23 cellular contexts compared by ENCODE assay signal in the genomic region with DNA sequence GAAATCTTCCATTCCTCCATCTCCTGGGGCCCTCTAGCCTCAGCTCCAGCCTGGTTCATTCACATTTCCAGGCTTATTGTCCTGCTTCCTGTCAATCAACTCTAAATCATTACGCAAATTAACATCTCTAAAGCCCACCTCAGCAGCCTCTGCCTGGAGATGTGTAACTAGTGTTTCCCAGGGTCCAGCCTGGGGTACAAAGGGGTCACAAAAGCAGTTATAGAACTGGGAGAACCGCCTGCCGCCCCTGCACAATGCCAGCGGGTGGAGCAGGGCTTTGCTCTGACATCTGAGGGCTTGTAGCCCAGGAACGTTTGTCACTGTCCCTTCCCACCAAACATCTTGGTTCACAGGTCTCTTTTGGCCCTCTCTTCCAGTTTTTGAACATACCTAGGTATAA.
DNase-seq lines count a peak whose midpoint lies in the region; ATAC-seq, FAIRE-seq and TF ChIP-seq lines count a peak whose summit lies in the region.
"Had no signal": no experiment of that assay in that cellular context is flagged by ENCODE, and none has a peak within 500 bp of the region (broad histone marks: within the 10 kb centered on the region; RNA-seq: fewer than 3 reads in every experiment).

No MANE protein-coding gene starts in this region.

- no peak overlapping the region; the same call in 2 of the 3 replicates for H3K4me3 Mint-ChIP-seq in GM23338
- H3K4me3 Mint-ChIP-seq in neural progenitor cell = peak overlapping the region; percentile 52
- H3K4me3 Mint-ChIP-seq in activated CD4-positive, alpha-beta memory T cell treated with anti-CD3 and anti-CD28 coated beads, Interleukin-2, amount 10 ng/mL, durations not matched to agents 7 days and 5 days = no peak overlapping the region
- H3K4me3 Mint-ChIP-seq: CD8-positive, alpha-beta memory T cell had no signal

- no peak for FAIRE-seq in K562 (lab: Jason Lieb, UNC)

- no peak for DNase-seq in GM23338 (ENCODE audit: low spot score)
- no peak for DNase-seq in K562 (ENCODE audit: extremely low read depth in 1 of 4, low spot score in 3 of 4)
- peak; percentile 70 for DNase-seq in neural progenitor cell (ENCODE audit: low spot score)
- DNase-seq in activated CD4-positive, alpha-beta memory T cell treated with anti-CD3 and anti-CD28 coated beads, Interleukin-2, amount 10 ng/mL, durations not matched to agents 7 days and 5 days = no peak
- no peak for DNase-seq in G401 (ENCODE audit: low spot score)
- no peak for DNase-seq in NCI-H1417 treated with DMSO at 0.1 percent for 48 hours (lab: John Stamatoyannopoulos, UW)
- DNase-seq: ACHN; Calu3; CD8-positive, alpha-beta memory T cell; DMS53; H7; KG1; NCI-H1092 treated with DMSO at 0.1 percent for 48 hours; NCI-H146; NCI-H2029; NCI-H226; NCI-H510A treated with DMSO at 0.1 percent for 48 hours; NCI-H748 treated with DMSO at 0.1 percent for 48 hours; Peyer's patch had no signal

- no peak overlapping the region for H3K9ac ChIP-seq in K562 (ENCODE audit: insufficient read depth in 1 of 2, low read depth in 2 of 2, low read length in 2 of 2)
- no peak overlapping the region for H3K9ac ChIP-seq in neural progenitor cell

- H3K4me1 Mint-ChIP-seq in GM23338 = peaks cover 55% of the 10 kb centered on the region
- H3K4me1 Mint-ChIP-seq in neural progenitor cell = peaks cover 49% of the 10 kb centered on the region
- H3K4me1 Mint-ChIP-seq in activated CD4-positive, alpha-beta memory T cell treated with anti-CD3 and anti-CD28 coated beads, Interleukin-2, amount 10 ng/mL, durations not matched to agents 7 days and 5 days = no peaks in the 10 kb centered on the region
- H3K4me1 Mint-ChIP-seq: CD8-positive, alpha-beta memory T cell had no signal

- TF ChIP-seq POLR2A in K562 (conservative IDR thresholded peaks at IDR 0.05) = no peak

- H3F3A ChIP-seq in GM23338 (replicated peaks; ENCODE audit: low read depth) (no peaks in the 10 kb centered on the region; the same call in 1 of the 2 replicates), neural progenitor cell (ENCODE audit: low read depth) (peaks cover 15% of the 10 kb centered on the region)

- intact Hi-C loops in K562 (cut with micrococcal nuclease) = no loop called here

- in situ Hi-C loops in K562 (cut with MboI) (loop anchor here (5.0 kb wide), 1 partner anchor 96 kb away; no protein-coding TSS in a partner anchor), G401 (cut with HindIII; ENCODE audit: low sequenced_read_pairs) (no loop called here)

- H3K9me1 ChIP-seq in K562 (ENCODE audit: control insufficient read depth, insufficient read depth, low read length) = no peaks in the 10 kb centered on the region

- H3K9me3 ChIP-seq in K562 (replicated peaks; ENCODE audit: control insufficient read depth, insufficient read depth, low read depth, low read length) = no peaks in the 10 kb centered on the region
- no peaks in the 10 kb centered on the region for H3K9me3 ChIP-seq in neural progenitor cell (ENCODE audit: low read depth)
- H3K9me3 ChIP-seq: Peyer's patch had no signal

- H3K4me1 ChIP-seq in GM23338 (ENCODE audit: insufficient read depth) = peaks cover 35% of the 10 kb centered on the region
- no peaks in the 10 kb centered on the region for H3K4me1 ChIP-seq in K562 (replicated peaks in 1 of 2; ENCODE audit: control insufficient read depth in 2 of 2, insufficient read depth in 2 of 2, low read length in 2 of 2)
- peaks cover 45% of the 10 kb centered on the region for H3K4me1 ChIP-seq in neural progenitor cell
- H3K4me1 ChIP-seq: Peyer's patch had no signal

- no peak overlapping the region; the same call in 1 of the 2 replicates for H3K27ac ChIP-seq in GM23338 (ENCODE audit: low read depth)
- H3K27ac ChIP-seq in K562 (ENCODE audit: extremely low read depth, low read depth, low read length) = no peak overlapping the region
- peak overlapping the region; percentile 68 for H3K27ac ChIP-seq in neural progenitor cell
- H3K27ac ChIP-seq: C4-2B, HL-60, Peyer's patch had no signal

- peak overlapping the region; percentile 66; the same call in 1 of the 2 replicates for H2AFZ ChIP-seq in GM23338
- no peak overlapping the region for H2AFZ ChIP-seq in K562 (ENCODE audit: low read depth, low read length)
- peak overlapping the region; percentile 3 for H2AFZ ChIP-seq in neural progenitor cell (replicated peaks)

- TF ChIP-seq CTCF in GM23338 (conservative IDR thresholded peaks at IDR 0.05; ENCODE audit: low read depth in 2 of 2) (no peak), K562 (IDR thresholded peaks at IDR 0.05 in 2 of 3, conservative IDR thresholded peaks at IDR 0.05 in 1 of 3; ENCODE audit: insufficient read depth in 2 of 3, low read depth in 1 of 3, low read length in 3 of 3) (no peak), neural progenitor cell (IDR thresholded peaks at IDR 0.05) (no peak)

- ATAC-seq in GM23338 (peak; percentile 14), K562 (no peak), HG02623 (IDR thresholded peaks at IDR 0.05; ENCODE audit: unreplicated experiment) (no peak)
- ATAC-seq: SK-N-SH treated with all-trans-retinoic acid at 6 μM for 48 hours had no signal

- WGBS in K562 (ENCODE audit: insufficient coverage, low coverage, missing lambda C conversion rate) = 4% methylated on average over 5 of the region's 5 CpGs

- TF ChIP-seq EP300 in K562 (IDR thresholded peaks at IDR 0.05; ENCODE audit: low read length) = no peak

- TF ChIP-seq RAD21 in K562 (CRISPR knock-in tag; conservative IDR thresholded peaks at IDR 0.05 in 1 of 2, IDR thresholded peaks at IDR 0.05 in 1 of 2) = no peak

- H3K9me3 Mint-ChIP-seq in GM23338 (peaks cover 7% of the 10 kb centered on the region; the same call in 2 of the 3 replicates), neural progenitor cell (no peaks in the 10 kb centered on the region)
- no peaks in the 10 kb centered on the region for H3K9me3 Mint-ChIP-seq in activated CD4-positive, alpha-beta memory T cell treated with anti-CD3 and anti-CD28 coated beads, Interleukin-2, amount 10 ng/mL, durations not matched to agents 7 days and 5 days
- H3K9me3 Mint-ChIP-seq: CD8-positive, alpha-beta memory T cell had no signal

- H3K4me2 ChIP-seq in GM23338 (peak overlapping the region; percentile 64), K562 (ENCODE audit: insufficient read depth, low read length) (no peak overlapping the region), neural progenitor cell (peak overlapping the region; percentile 13)

- no peaks in the 10 kb centered on the region for H3K27me3 ChIP-seq in GM23338 (ENCODE audit: insufficient read depth)
- peaks cover 18 to 20% of the 10 kb centered on the region in 2 experiments for H3K27me3 ChIP-seq in K562 (ENCODE audit: control insufficient read depth in 2 of 2, insufficient read depth in 2 of 2, low read length in 2 of 2)
- H3K27me3 ChIP-seq in neural progenitor cell = no peaks in the 10 kb centered on the region
- H3K27me3 ChIP-seq: Peyer's patch had no signal

- peaks cover 13% of the 10 kb centered on the region for H3K27me3 Mint-ChIP-seq in GM23338 (ENCODE audit: insufficient read depth, low read depth, poor library complexity)
- H3K27me3 Mint-ChIP-seq in neural progenitor cell (ENCODE audit: insufficient read depth, low read depth) = peaks cover 7% of the 10 kb centered on the region
- H3K27me3 Mint-ChIP-seq in activated CD4-positive, alpha-beta memory T cell treated with anti-CD3 and anti-CD28 coated beads, Interleukin-2, amount 10 ng/mL, durations not matched to agents 7 days and 5 days = peaks cover 22% of the 10 kb centered on the region

- CTCF ChIA-PET in K562 (lab: Yijun Ruan, JAX; ENCODE audit: low intra/inter-chr PET ratio) = no interaction called here
- CTCF ChIA-PET in activated CD4-positive, alpha-beta memory T cell treated with anti-CD3 and anti-CD28 coated beads, Interleukin-2, amount 10 ng/mL, durations not matched to agents 7 days and 5 days (lab: Charles Lee) = no interaction called here

- H3K79me2 ChIP-seq in GM23338 (replicated peaks; ENCODE audit: insufficient read depth) (no peaks in the 10 kb centered on the region), K562 (ENCODE audit: control insufficient read depth, insufficient read depth, low read length) (no peaks in the 10 kb centered on the region), neural progenitor cell (ENCODE audit: low read depth) (no peaks in the 10 kb centered on the region)

- H3K4me3 ChIP-seq in GM23338 (no peak overlapping the region), K562 (no peak overlapping the region), neural progenitor cell (peak overlapping the region; percentile 0)
- H3K4me3 ChIP-seq: Peyer's patch had no signal

- H3K27ac Mint-ChIP-seq in GM23338 (no peak overlapping the region; the same call in 1 of the 2 replicates), neural progenitor cell (peak overlapping the region; percentile 90)
- no peak overlapping the region for H3K27ac Mint-ChIP-seq in activated CD4-positive, alpha-beta memory T cell treated with anti-CD3 and anti-CD28 coated beads, Interleukin-2, amount 10 ng/mL, durations not matched to agents 7 days and 5 days
- H3K27ac Mint-ChIP-seq: CD8-positive, alpha-beta memory T cell had no signal

- POLR2A ChIA-PET in K562 (lab: Yijun Ruan, JAX) = interaction anchor here (1.2 kb wide), 1 partner anchor 11 kb away, joined by 5 read pairs; no protein-coding TSS in a partner anchor
- POLR2A ChIA-PET in activated CD4-positive, alpha-beta memory T cell treated with anti-CD3 and anti-CD28 coated beads, Interleukin-2, amount 10 ng/mL, durations not matched to agents 7 days and 5 days (lab: Charles Lee) = no interaction called here

- H3K9me2 ChIP-seq in GM23338 (ENCODE audit: insufficient read depth) = peaks cover 7% of the 10 kb centered on the region

- BruUV-seq in K562 (replicated peaks; lab: Mats Ljungman, UMichigan) = no TSS peak

- H4K20me1 ChIP-seq in GM23338 (replicated peaks; ENCODE audit: insufficient read depth) (no peaks in the 10 kb centered on the region), K562 (replicated peaks; ENCODE audit: control insufficient read depth, insufficient read depth, low read length) (no peaks in the 10 kb centered on the region), neural progenitor cell (ENCODE audit: low read depth) (no peaks in the 10 kb centered on the region)

- no peaks in the 10 kb centered on the region for H3K36me3 ChIP-seq in GM23338 (ENCODE audit: insufficient read depth)
- no peaks in the 10 kb centered on the region for H3K36me3 ChIP-seq in K562 (ENCODE audit: control insufficient read depth, insufficient read depth, low read length)
- H3K36me3 ChIP-seq in neural progenitor cell = no peaks in the 10 kb centered on the region
- H3K36me3 ChIP-seq: Peyer's patch had no signal

- H3K36me3 Mint-ChIP-seq in GM23338 (ENCODE audit: low read depth) (peaks cover 12% of the 10 kb centered on the region), neural progenitor cell (peaks cover 2% of the 10 kb centered on the region)
- no peaks in the 10 kb centered on the region for H3K36me3 Mint-ChIP-seq in activated CD4-positive, alpha-beta memory T cell treated with anti-CD3 and anti-CD28 coated beads, Interleukin-2, amount 10 ng/mL, durations not matched to agents 7 days and 5 days (ENCODE audit: low read depth)
- H3K36me3 Mint-ChIP-seq: CD8-positive, alpha-beta memory T cell had no signal

TF ChIP-seq in GM23338, 12 proteins besides CTCF, POLR2A, EP300 and RAD21 (continues in another document):
- TF ChIP-seq JUNB (IDR thresholded peaks at IDR 0.05; ENCODE audit: unreplicated experiment) (no peak), CREB1 (CRISPR knock-in tag; IDR thresholded peaks at IDR 0.05; ENCODE audit: low read depth) (no peak)

TF ChIP-seq in K562, 482 proteins besides CTCF, POLR2A, EP300 and RAD21 (continues in another document):
- TF ChIP-seq ZNF224 (CRISPR knock-in tag; IDR thresholded peaks at IDR 0.05) = no peak
